ENCODE assay signal across 1 cellular context in genomic region chr20:1507276-1507675, GRCh38.
TF ChIP-seq lines count a peak whose summit lies in the region.

No MANE protein-coding gene starts in this region.

TF ChIP-seq in H1, 55 proteins besides CTCF, POLR2A, EP300 and RAD21:
- TF ChIP-seq ASH2L (IDR thresholded peaks at IDR 0.05; ENCODE audit: low read length) (no peak), YY1 (IDR thresholded peaks at IDR 0.05; ENCODE audit: low read depth, low read length) (0 out of 2 replicates have a peak, but pooled peaks have one; percentile 60), E2F6 (IDR thresholded peaks at IDR 0.05) (no peak), TAF7 (optimal IDR thresholded peaks at IDR 0.05; ENCODE audit: borderline replicate concordance, low read depth, low read length) (no peak)
- TF ChIP-seq, protein P1, sequence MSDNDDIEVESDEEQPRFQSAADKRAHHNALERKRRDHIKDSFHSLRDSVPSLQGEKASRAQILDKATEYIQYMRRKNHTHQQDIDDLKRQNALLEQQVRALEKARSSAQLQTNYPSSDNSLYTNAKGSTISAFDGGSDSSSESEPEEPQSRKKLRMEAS (IDR thresholded peaks at IDR 0.05): 0 out of 2 replicates have a peak, but pooled peaks have one; percentile 18
